Comparison of ENCODE assay signal across 18 cellular contexts in genomic region chr11:68044898-68045351, GRCh38. TPM values are rescaled to one million over a fixed set of nuclear protein-coding genes. Genes with fewer than 3 reads are reported as not detected.
DNase-seq lines count a peak whose midpoint lies in the region; ATAC-seq and TF ChIP-seq lines count a peak whose summit lies in the region.
"Had no signal": no experiment of that assay in that cellular context is flagged by ENCODE, and none has a peak within 500 bp of the region (broad histone marks: within the 10 kb centered on the region; RNA-seq: fewer than 3 reads in every experiment).

No MANE protein-coding gene starts in this region.

- no peak overlapping the region for H3K9ac ChIP-seq in BLaER1

- H3K27me3 ChIP-seq in BLaER1, result no peaks in the 10 kb centered on the region
- no peaks in the 10 kb centered on the region for H3K27me3 ChIP-seq in H7 (ENCODE audit: control insufficient read depth, insufficient read depth, low read length)
- H3K27me3 ChIP-seq in spleen (replicated peaks in 1 of 7), result no peaks in the 10 kb centered on the region
- H3K27me3 ChIP-seq: BLaER1 treated with 17β-estradiol and CSF1 and Interleukin-3, amounts not matched to agents 10 nM and 100 nM had no signal

- H3K4me2 ChIP-seq in BLaER1, result peak overlapping the region; percentile 32; the same call in 1 of the 2 replicates

- TF ChIP-seq POLR2A in spleen (IDR thresholded peaks at IDR 0.05), result no peak

- DNase-seq in H7 (peak; percentile 65), ecto neural progenitor cell (ENCODE audit: low spot score) (peak; percentile 43), spleen (peak; percentile 76), dedifferentiated amniotic fluid mesenchymal stem cell (ENCODE audit: extremely low spot score) (no peak)
- no peak for DNase-seq in activated CD4-positive, CD25-positive, alpha-beta regulatory T cell (lab: John Stamatoyannopoulos, UW)
- DNase-seq: CD4-positive, alpha-beta memory T cell; IMR-90; NCI-H1105; NCI-H146; NCI-H2029 treated with DMSO at 0.1 percent for 48 hours; NCI-H524 treated with DMSO at 0.1 percent for 48 hours; NCI-H82 had no signal

- peaks cover 51% of the 10 kb centered on the region for H4K20me1 ChIP-seq in BLaER1

- H3K9me3 ChIP-seq in BLaER1 (no peaks in the 10 kb centered on the region), spleen (no peaks in the 10 kb centered on the region)
- H3K9me3 ChIP-seq: BLaER1 treated with 17β-estradiol and CSF1 and Interleukin-3, amounts not matched to agents 10 nM and 100 nM; Caco-2 had no signal

- no peak overlapping the region for H3K4me3 ChIP-seq in BLaER1
- no peak overlapping the region for H3K4me3 ChIP-seq in H7 (ENCODE audit: insufficient read depth, low read depth, low read length)
- no peak overlapping the region for H3K4me3 ChIP-seq in spleen
- H3K4me3 ChIP-seq: BLaER1 treated with 17β-estradiol and CSF1 and Interleukin-3, amounts not matched to agents 10 nM and 100 nM had no signal

- peaks cover 78% of the 10 kb centered on the region for H3K36me3 ChIP-seq in BLaER1
- no peaks in the 10 kb centered on the region for H3K36me3 ChIP-seq in H7 (replicated peaks; ENCODE audit: control insufficient read depth, insufficient read depth, low read length)
- peaks cover 2 to 90% (median 85%) of the 10 kb centered on the region in 6 donors for H3K36me3 ChIP-seq in spleen

- no peak for ATAC-seq in HG03097 (IDR thresholded peaks at IDR 0.05; ENCODE audit: low FRiP score, unreplicated experiment)
- ATAC-seq: Panc1 had no signal

- no peak for TF ChIP-seq CTCF in spleen (IDR thresholded peaks at IDR 0.05 in 8 of 11, conservative IDR thresholded peaks at IDR 0.05 in 3 of 11)

- WGBS in spleen, 5 donors, result 93 to 99% (median 94%) methylated on average over 10 to 18 of the region's 18 CpGs

- peaks cover 50% of the 10 kb centered on the region for H3K4me1 ChIP-seq in BLaER1
- H3K4me1 ChIP-seq in spleen, result peaks cover 10 to 36% (median 24%) of the 10 kb centered on the region in 6 donors

- peak overlapping the region; percentile 35; the same call in 1 of the 2 replicates for H3K27ac ChIP-seq in BLaER1
- no peak overlapping the region for H3K27ac ChIP-seq in spleen
- H3K27ac ChIP-seq: BLaER1 treated with 17β-estradiol and CSF1 and Interleukin-3, amounts not matched to agents 10 nM and 100 nM had no signal

- intact Hi-C loops in spleen (cut with DNase I; ENCODE audit: low total_unique reads), result no loop called here

RNA-seq across cellular contexts. Expression of gene TCIRG1, which starts 6.1 kb away (rescaled TPM):
- total RNA-seq in H7 (2014; rRNA removed; shearing (Covaris generic)), result 44.7 and 62.9 TPM in 2 replicates
- 100 to 1,000 TPM; 286 to 540 (median 360) TPM for total RNA-seq in spleen
- polyA plus RNA-seq in spleen, result 100 to 1,000 TPM; 199 to 707 (median 698) TPM

RNA-seq across cellular contexts. Expression of gene NDUFS8, which starts 14.4 kb away (rescaled TPM):
- total RNA-seq in H7 (2014; rRNA removed; shearing (Covaris generic)), result 277 and 299 TPM in 2 replicates
- total RNA-seq in spleen, result 100 to 1,000 TPM in 2 of 7 donors, 10 to 100 TPM in 5; 75.4 to 125 (median 91.5) TPM
- 100 to 1,000 TPM in 2 of 3 donors, 10 to 100 TPM in 1; 94.8 to 132 (median 105) TPM for polyA plus RNA-seq in spleen

RNA-seq across cellular contexts. Expression of gene ALDH3B1, which starts 34.8 kb away (rescaled TPM):
- total RNA-seq in H7 (2014; rRNA removed; shearing (Covaris generic)), result 0.35 and 0.37 TPM in 2 replicates
- total RNA-seq in spleen, result 10 to 100 TPM; 24.8 to 46.8 (median 37.8) TPM
- 10 to 100 TPM in 1 of 3 donors, 1 to 10 TPM in 2; 7.8 to 16.4 (median 7.9) TPM for polyA plus RNA-seq in spleen
- total RNA-seq: A673 had no signal
- polyA plus RNA-seq: CD4-positive, alpha-beta memory T cell had no signal

RNA-seq across cellular contexts. Expression of gene UNC93B1, which starts 41.0 kb away (rescaled TPM):
- total RNA-seq in H7 (2014; rRNA removed; shearing (Covaris generic)), result 26.2 and 28.3 TPM in 2 replicates
- 100 to 1,000 TPM; 110 to 151 (median 128) TPM for total RNA-seq in spleen
- 100 to 1,000 TPM; 112 to 192 (median 162) TPM for polyA plus RNA-seq in spleen

Comparison
In these comparisons a context has a peak if more than half of its experiments do, and no peak if none do; other contexts are left out.
1. DNase-seq: peak in H7 (single experiment), ecto neural progenitor cell (single experiment) and spleen (single experiment); none in dedifferentiated amniotic fluid mesenchymal stem cell (single experiment) and activated CD4-positive, CD25-positive, alpha-beta regulatory T cell (0 of 4).
2. RNA of gene ALDH3B1, which starts 34.8 kb away (total RNA-seq): 24.8 to 46.8 TPM in spleen; 0.35 to 0.37 TPM in H7; every median in the first group is over 10 times any median in the second.